In the genomic region with DNA sequence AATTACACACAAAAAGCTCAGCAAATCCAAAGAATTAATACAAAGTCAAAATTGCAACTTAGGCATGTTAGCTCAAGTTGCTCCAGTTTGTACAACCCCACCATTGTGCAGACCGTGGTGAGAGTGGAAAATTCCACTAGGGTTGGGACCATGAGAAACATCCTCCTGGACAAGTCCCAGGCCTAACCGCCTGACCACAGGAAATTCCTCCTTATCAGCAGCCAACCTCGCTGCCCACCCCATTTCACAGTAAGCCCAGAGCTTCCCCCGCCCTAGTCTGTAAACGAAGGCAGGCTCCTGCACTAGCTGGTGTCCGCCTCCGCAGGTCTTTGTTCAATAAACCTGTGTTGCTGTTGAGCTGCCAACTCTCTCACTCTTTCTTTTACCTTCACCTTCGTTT, we compare ENCODE assay signal across 1 cellular context.
TF ChIP-seq lines count a peak whose summit lies in the region.

No MANE protein-coding gene starts in this region.

TF ChIP-seq in GM23338, 12 proteins besides CTCF, POLR2A, EP300 and RAD21 (continued from another document):
- TF ChIP-seq, protein P1, sequence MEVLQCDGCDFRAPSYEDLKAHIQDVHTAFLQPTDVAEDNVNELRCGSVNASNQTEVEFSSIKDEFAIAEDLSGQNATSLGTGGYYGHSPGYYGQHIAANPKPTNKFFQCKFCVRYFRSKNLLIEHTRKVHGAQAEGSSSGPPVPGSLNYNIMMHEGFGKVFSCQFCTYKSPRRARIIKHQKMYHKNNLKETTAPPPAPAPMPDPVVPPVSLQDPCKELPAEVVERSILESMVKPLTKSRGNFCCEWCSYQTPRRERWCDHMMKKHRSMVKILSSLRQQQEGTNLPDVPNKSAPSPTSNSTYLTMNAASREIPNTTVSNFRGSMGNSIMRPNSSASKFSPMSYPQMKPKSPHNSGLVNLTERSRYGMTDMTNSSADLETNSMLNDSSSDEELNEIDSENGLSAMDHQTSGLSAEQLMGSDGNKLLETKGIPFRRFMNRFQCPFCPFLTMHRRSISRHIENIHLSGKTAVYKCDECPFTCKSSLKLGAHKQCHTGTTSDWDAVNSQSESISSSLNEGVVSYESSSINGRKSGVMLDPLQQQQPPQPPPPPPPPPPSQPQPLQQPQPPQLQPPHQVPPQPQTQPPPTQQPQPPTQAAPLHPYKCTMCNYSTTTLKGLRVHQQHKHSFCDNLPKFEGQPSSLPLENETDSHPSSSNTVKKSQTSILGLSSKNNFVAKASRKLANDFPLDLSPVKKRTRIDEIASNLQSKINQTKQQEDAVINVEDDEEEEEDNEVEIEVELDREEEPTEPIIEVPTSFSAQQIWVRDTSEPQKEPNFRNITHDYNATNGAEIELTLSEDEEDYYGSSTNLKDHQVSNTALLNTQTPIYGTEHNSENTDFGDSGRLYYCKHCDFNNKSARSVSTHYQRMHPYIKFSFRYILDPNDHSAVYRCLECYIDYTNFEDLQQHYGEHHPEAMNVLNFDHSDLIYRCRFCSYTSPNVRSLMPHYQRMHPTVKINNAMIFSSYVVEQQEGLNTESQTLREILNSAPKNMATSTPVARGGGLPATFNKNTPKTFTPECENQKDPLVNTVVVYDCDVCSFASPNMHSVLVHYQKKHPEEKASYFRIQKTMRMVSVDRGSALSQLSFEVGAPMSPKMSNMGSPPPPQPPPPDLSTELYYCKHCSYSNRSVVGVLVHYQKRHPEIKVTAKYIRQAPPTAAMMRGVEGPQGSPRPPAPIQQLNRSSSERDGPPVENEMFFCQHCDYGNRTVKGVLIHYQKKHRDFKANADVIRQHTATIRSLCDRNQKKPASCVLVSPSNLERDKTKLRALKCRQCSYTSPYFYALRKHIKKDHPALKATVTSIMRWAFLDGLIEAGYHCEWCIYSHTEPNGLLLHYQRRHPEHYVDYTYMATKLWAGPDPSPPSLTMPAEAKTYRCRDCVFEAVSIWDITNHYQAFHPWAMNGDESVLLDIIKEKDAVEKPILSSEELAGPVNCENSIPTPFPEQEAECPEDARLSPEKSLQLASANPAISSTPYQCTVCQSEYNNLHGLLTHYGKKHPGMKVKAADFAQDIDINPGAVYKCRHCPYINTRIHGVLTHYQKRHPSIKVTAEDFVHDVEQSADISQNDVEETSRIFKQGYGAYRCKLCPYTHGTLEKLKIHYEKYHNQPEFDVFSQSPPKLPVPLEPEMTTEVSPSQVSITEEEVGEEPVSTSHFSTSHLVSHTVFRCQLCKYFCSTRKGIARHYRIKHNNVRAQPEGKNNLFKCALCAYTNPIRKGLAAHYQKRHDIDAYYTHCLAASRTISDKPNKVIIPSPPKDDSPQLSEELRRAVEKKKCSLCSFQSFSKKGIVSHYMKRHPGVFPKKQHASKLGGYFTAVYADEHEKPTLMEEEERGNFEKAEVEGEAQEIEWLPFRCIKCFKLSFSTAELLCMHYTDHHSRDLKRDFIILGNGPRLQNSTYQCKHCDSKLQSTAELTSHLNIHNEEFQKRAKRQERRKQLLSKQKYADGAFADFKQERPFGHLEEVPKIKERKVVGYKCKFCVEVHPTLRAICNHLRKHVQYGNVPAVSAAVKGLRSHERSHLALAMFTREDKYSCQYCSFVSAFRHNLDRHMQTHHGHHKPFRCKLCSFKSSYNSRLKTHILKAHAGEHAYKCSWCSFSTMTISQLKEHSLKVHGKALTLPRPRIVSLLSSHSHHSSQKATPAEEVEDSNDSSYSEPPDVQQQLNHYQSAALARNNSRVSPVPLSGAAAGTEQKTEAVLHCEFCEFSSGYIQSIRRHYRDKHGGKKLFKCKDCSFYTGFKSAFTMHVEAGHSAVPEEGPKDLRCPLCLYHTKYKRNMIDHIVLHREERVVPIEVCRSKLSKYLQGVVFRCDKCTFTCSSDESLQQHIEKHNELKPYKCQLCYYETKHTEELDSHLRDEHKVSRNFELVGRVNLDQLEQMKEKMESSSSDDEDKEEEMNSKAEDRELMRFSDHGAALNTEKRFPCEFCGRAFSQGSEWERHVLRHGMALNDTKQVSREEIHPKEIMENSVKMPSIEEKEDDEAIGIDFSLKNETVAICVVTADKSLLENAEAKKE (CRISPR knock-in tag; IDR thresholded peaks at IDR 0.05): no peak
- no peak for TF ChIP-seq STAT1 (IDR thresholded peaks at IDR 0.05; ENCODE audit: unreplicated experiment)
- TF ChIP-seq EZH2phosphoT487 (IDR thresholded peaks at IDR 0.05; ENCODE audit: unreplicated experiment): no peak
- no peak for TF ChIP-seq NANOG (IDR thresholded peaks at IDR 0.05; ENCODE audit: borderline replicate concordance)
- TF ChIP-seq CREB1 (CRISPR knock-in tag; IDR thresholded peaks at IDR 0.05; ENCODE audit: low read depth): no peak
- no peak for TF ChIP-seq JUNB (IDR thresholded peaks at IDR 0.05; ENCODE audit: unreplicated experiment)
- no peak for TF ChIP-seq ZNF331 (CRISPR knock-in tag; IDR thresholded peaks at IDR 0.05; ENCODE audit: low read depth)
- TF ChIP-seq, protein P2, sequence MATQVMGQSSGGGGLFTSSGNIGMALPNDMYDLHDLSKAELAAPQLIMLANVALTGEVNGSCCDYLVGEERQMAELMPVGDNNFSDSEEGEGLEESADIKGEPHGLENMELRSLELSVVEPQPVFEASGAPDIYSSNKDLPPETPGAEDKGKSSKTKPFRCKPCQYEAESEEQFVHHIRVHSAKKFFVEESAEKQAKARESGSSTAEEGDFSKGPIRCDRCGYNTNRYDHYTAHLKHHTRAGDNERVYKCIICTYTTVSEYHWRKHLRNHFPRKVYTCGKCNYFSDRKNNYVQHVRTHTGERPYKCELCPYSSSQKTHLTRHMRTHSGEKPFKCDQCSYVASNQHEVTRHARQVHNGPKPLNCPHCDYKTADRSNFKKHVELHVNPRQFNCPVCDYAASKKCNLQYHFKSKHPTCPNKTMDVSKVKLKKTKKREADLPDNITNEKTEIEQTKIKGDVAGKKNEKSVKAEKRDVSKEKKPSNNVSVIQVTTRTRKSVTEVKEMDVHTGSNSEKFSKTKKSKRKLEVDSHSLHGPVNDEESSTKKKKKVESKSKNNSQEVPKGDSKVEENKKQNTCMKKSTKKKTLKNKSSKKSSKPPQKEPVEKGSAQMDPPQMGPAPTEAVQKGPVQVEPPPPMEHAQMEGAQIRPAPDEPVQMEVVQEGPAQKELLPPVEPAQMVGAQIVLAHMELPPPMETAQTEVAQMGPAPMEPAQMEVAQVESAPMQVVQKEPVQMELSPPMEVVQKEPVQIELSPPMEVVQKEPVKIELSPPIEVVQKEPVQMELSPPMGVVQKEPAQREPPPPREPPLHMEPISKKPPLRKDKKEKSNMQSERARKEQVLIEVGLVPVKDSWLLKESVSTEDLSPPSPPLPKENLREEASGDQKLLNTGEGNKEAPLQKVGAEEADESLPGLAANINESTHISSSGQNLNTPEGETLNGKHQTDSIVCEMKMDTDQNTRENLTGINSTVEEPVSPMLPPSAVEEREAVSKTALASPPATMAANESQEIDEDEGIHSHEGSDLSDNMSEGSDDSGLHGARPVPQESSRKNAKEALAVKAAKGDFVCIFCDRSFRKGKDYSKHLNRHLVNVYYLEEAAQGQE (IDR thresholded peaks at IDR 0.05; ENCODE audit: unreplicated experiment): no peak
- no peak for TF ChIP-seq ZNF114 (CRISPR knock-in tag; IDR thresholded peaks at IDR 0.05)
